8 cellular contexts compared by ENCODE assay signal in genomic region chrX:12997898-12998687, GRCh38. TPM values are rescaled to one million over a fixed set of nuclear protein-coding genes. Genes with fewer than 3 reads are reported as not detected.
DNase-seq lines count a peak whose midpoint lies in the region; ATAC-seq and TF ChIP-seq lines count a peak whose summit lies in the region.

No MANE protein-coding gene starts in this region.

- peak overlapping the region; percentile 42 for H3K4me3 Mint-ChIP-seq in Calu3 (ENCODE audit: low read depth, unreplicated experiment)

- WGBS in aorta, 2 donors: 5 to 21% methylated on average over 5 of the region's 5 CpGs

- intact Hi-C loops in Calu3 (cut with micrococcal nuclease; ENCODE audit: unreplicated experiment): no loop called here
- intact Hi-C loops in dorsolateral prefrontal cortex (cut with DNase I): loop anchor here in 1 of 2 donors (1.0 kb wide), 1 partner anchor 23 kb away; the partner anchor contains the start of gene TMSB4X
- intact Hi-C loops in aorta (cut with DNase I): no loop called here

- no TSS peak for BruUV-seq in Calu3 (replicated peaks; lab: Mats Ljungman, UMichigan)

- peak overlapping the region; percentile 95 for H3K27ac Mint-ChIP-seq in Calu3 (ENCODE audit: unreplicated experiment)

- peaks cover 0 to 35% (median 3%) of the 10 kb centered on the region in 45 donors for H3K27me3 ChIP-seq in dorsolateral prefrontal cortex
- H3K27me3 ChIP-seq in aorta (ENCODE audit: control insufficient read depth in 1 of 2, insufficient read depth in 2 of 2, low read length in 1 of 2): no peaks in the 10 kb centered on the region

- H3K4me3 ChIP-seq in dorsolateral prefrontal cortex: peak overlapping the region in 20 of 59 donors; percentile 0 to 48 (median 20)
- no peak overlapping the region for H3K4me3 ChIP-seq in aorta (ENCODE audit: low read length in 2 of 2)

- DNase-seq in Calu3: no peak
- DNase-seq in OCI-M1 (lab: John Stamatoyannopoulos, UW): peak; percentile 17
- DNase-seq in dorsolateral prefrontal cortex: peak in 9 of 10 donors; percentile 31 to 81 (median 67)
- DNase-seq in occipital lobe (lab: John Stamatoyannopoulos, UW): peak; percentile 28
- no peak for DNase-seq in NCI-H1417 (lab: John Stamatoyannopoulos, UW)
- DNase-seq in aorta: no peak
- DNase-seq in HPDE6-E6E7 (ENCODE audit: extremely low spot score): no peak

- H3K4me1 ChIP-seq in aorta (ENCODE audit: control insufficient read depth in 1 of 2, insufficient read depth in 2 of 2, low read length in 2 of 2): peaks cover 0 to 3% of the 10 kb centered on the region in 2 donors

- no peaks in the 10 kb centered on the region for H3K9me3 ChIP-seq in aorta (ENCODE audit: control insufficient read depth, low read length)

- H3K36me3 Mint-ChIP-seq in Calu3 (ENCODE audit: insufficient read depth, unreplicated experiment): peaks cover 12% of the 10 kb centered on the region

- TF ChIP-seq CTCF in Calu3 (IDR thresholded peaks at IDR 0.05; ENCODE audit: unreplicated experiment) (no peak), dorsolateral prefrontal cortex (IDR thresholded peaks at IDR 0.05 in 54 of 56, conservative IDR thresholded peaks at IDR 0.05 in 2 of 56; ENCODE audit: low read depth in 1 of 56, partially characterized antibody in 56 of 56) (peak in 3 of 56 donors; percentile 9 to 19 (median 9))

- ATAC-seq in aorta (ENCODE audit: low FRiP score) (no peak), HG03378 (IDR thresholded peaks at IDR 0.05; ENCODE audit: unreplicated experiment) (no peak)

- CTCF ChIA-PET in Calu3 (lab: Charles Lee): interaction anchor here (0.7 to 1.2 kb wide), 4 partner anchors 9 to 226 kb away, joined by 3 to 6 read pairs (median 3); no protein-coding TSS in a partner anchor

- H3K36me3 ChIP-seq in aorta (ENCODE audit: control insufficient read depth in 1 of 2, insufficient read depth in 2 of 2, low read length in 1 of 2): no peaks in the 10 kb centered on the region

- H3K27ac ChIP-seq in dorsolateral prefrontal cortex: peak overlapping the region in 58 of 59 donors; percentile 20 to 93 (median 81)
- H3K27ac ChIP-seq in aorta (ENCODE audit: low read depth in 1 of 2, low read length in 2 of 2): peak overlapping the region in 1 of 2 donors; percentile 36

- peaks cover 60% of the 10 kb centered on the region for H3K4me1 Mint-ChIP-seq in Calu3 (ENCODE audit: low read depth, unreplicated experiment)

- H3K27me3 Mint-ChIP-seq in Calu3 (ENCODE audit: unreplicated experiment): no peaks in the 10 kb centered on the region

- no peaks in the 10 kb centered on the region for H3K9me3 Mint-ChIP-seq in Calu3 (ENCODE audit: low read depth, unreplicated experiment)

RNA-seq across cellular contexts. Expression of gene TMSB4X, which starts 23.2 kb away (rescaled TPM):
- total RNA-seq in Calu3 (2022) (5,274 and 5,368 TPM in 2 replicates), dorsolateral prefrontal cortex (1,000 to 10,000 TPM; 1,088 to 2,217 (median 1,674) TPM), occipital lobe (4,817 TPM), aorta (1,000 to 10,000 TPM; 2,762 to 3,390 TPM)
- over 10,000 TPM in 1 of 2 donors, 1,000 to 10,000 TPM in 1; 8,938 to 17,543 TPM for polyA plus RNA-seq in aorta

RNA-seq across cellular contexts. Expression of gene FAM9C, which starts 46.3 kb away (rescaled TPM):
- total RNA-seq in Calu3 (2022): not detected in 2 replicates
- total RNA-seq in dorsolateral prefrontal cortex: 1 to 10 TPM in 1 of 120 experiments, under 1 TPM in 4, not detected in 115; 0.19 to 1.6 (median 0.33) TPM
- total RNA-seq in occipital lobe: 0.31 TPM
- not detected for total RNA-seq in aorta
- not detected for polyA plus RNA-seq in aorta

Comparison
In these comparisons a context has a peak if more than half of its experiments do, and no peak if none do; other contexts are left out.
1. DNase-seq: peak in OCI-M1 (single experiment), dorsolateral prefrontal cortex (9 of 10) and occipital lobe (single experiment); none in Calu3 (single experiment), NCI-H1417 (0 of 3), aorta (0 of 2) and HPDE6-E6E7 (single experiment).